ENCODE assay signal across 1 cellular context in genomic region chr7:98106647-98107312, GRCh38.
TF ChIP-seq lines count a peak whose summit lies in the region.

Gene LMTK2 (plus strand): TSS chr7:98106862. CDS start chr7:98107178, 316 bp downstream.

TF ChIP-seq in HepG2, 621 proteins besides CTCF, POLR2A, EP300 and RAD21 (continued from another document):
- TF ChIP-seq HMGXB4 (CRISPR knock-in tag; IDR thresholded peaks at IDR 0.05; ENCODE audit: borderline replicate concordance in 1 of 2, low read depth in 1 of 2) (peak; percentile 94 to 97; a peak in 3 of 4 replicates), ZNF749 (CRISPR knock-in tag; IDR thresholded peaks at IDR 0.05; ENCODE audit: borderline replicate concordance) (peak; percentile 74; the same call in 1 of the 2 replicates), SPEN (CRISPR knock-in tag; IDR thresholded peaks at IDR 0.05; ENCODE audit: low read depth) (peak; percentile 93), RFX5 (IDR thresholded peaks at IDR 0.05; ENCODE audit: low read depth, low read length) (peak; percentile 31; the same call in 1 of the 2 replicates), MEIS2 (CRISPR knock-in tag; IDR thresholded peaks at IDR 0.05) (peak; percentile 82), ZBTB8A (CRISPR knock-in tag; IDR thresholded peaks at IDR 0.05; ENCODE audit: borderline replicate concordance, low read depth) (no peak), MXD4 (CRISPR knock-in tag; IDR thresholded peaks at IDR 0.05) (0 out of 2 replicates have a peak, but pooled peaks have one; percentile 48), SMAD3 (CRISPR knock-in tag; IDR thresholded peaks at IDR 0.05) (no peak), BRF2 (CRISPR knock-in tag; IDR thresholded peaks at IDR 0.05) (no peak), ATRX (CRISPR knock-in tag; IDR thresholded peaks at IDR 0.05; ENCODE audit: borderline replicate concordance) (no peak), ZNF414 (CRISPR knock-in tag; IDR thresholded peaks at IDR 0.05) (0 out of 2 replicates have a peak, but pooled peaks have one; percentile 51), SATB2 (CRISPR knock-in tag; IDR thresholded peaks at IDR 0.05) (no peak), ARID4A (CRISPR knock-in tag; IDR thresholded peaks at IDR 0.05; ENCODE audit: borderline replicate concordance) (peak; percentile 95), CHD4 (IDR thresholded peaks at IDR 0.05; ENCODE audit: borderline replicate concordance, low read length) (no peak), DZIP1 (CRISPR knock-in tag; IDR thresholded peaks at IDR 0.05) (no peak), RNF2 (conservative IDR thresholded peaks at IDR 0.05; ENCODE audit: low read depth) (no peak), ARNTL (CRISPR knock-in tag; IDR thresholded peaks at IDR 0.05) (peak; percentile 79; the same call in 1 of the 2 replicates), SP5 (CRISPR knock-in tag; IDR thresholded peaks at IDR 0.05; ENCODE audit: borderline replicate concordance, low read depth) (peak; percentile 63; the same call in 1 of the 2 replicates), TERF1 (CRISPR knock-in tag; IDR thresholded peaks at IDR 0.05) (no peak), FOXA1 (IDR thresholded peaks at IDR 0.05) (no peak), FOXA1 (CRISPR knock-in tag; IDR thresholded peaks at IDR 0.05) (peak; percentile 58), HMGA1 (CRISPR knock-in tag; conservative IDR thresholded peaks at IDR 0.05) (no peak), ZNF703 (CRISPR knock-in tag; IDR thresholded peaks at IDR 0.05; ENCODE audit: borderline replicate concordance) (no peak; the same call in 1 of the 2 replicates), ZNF639 (CRISPR knock-in tag; conservative IDR thresholded peaks at IDR 0.05) (0 out of 2 replicates have a peak, but pooled peaks have one; percentile 27), KLF13 (CRISPR knock-in tag; IDR thresholded peaks at IDR 0.05) (peak; percentile 91; the same call in 1 of the 2 replicates)
